8 cellular contexts compared by ENCODE assay signal in the genomic region with DNA sequence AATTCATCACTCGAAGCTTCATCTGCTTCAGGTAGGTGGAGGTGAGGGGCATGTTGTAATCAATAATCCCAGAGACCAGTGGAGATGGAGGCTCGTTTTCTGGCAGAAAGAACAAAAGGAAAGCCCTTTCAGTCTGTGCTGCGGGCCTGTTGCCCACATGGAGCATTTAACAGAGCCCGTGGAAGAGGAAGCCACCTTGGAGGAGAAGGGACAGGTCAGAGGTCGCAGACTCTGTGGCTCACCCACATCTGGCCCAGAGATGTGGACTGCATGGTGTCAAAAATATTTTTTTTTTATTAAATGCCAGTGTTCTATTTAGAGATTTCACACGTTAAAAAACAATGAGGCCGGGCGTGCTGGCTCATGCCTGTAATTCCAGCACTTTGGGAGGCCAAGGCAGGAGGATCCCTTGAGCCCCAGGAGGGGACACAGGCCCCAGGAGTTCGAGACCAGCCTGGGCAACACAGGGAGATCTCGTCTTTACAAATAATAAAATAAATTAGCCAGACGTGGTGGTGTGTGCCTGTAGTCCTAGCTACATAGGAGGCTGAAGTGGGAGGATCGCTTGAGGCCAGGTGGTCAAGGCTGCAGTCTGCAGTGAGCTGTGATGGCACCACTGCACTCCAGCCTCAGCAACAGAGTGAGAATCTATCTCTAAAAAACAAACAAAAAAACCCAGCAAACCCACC.
DNase-seq lines count a peak whose midpoint lies in the region; ATAC-seq and TF ChIP-seq lines count a peak whose summit lies in the region.
"Had no signal": no experiment of that assay in that cellular context is flagged by ENCODE, and none has a peak within 500 bp of the region (broad histone marks: within the 10 kb centered on the region; RNA-seq: fewer than 3 reads in every experiment).

No MANE protein-coding gene starts in this region.

- H3K27ac ChIP-seq in CD8-positive, alpha-beta T cell (ENCODE audit: low read depth, low read length), result peak overlapping the region; percentile 69

- TF ChIP-seq CTCF in CD8-positive, alpha-beta T cell (IDR thresholded peaks at IDR 0.05), result no peak
- TF ChIP-seq CTCF in NB4 (IDR thresholded peaks at IDR 0.05; ENCODE audit: low read depth, low read length) (no peak), neural crest cell (conservative IDR thresholded peaks at IDR 0.05) (no peak)

- intact Hi-C loops in CD8-positive, alpha-beta T cell (cut with DNase I, micrococcal nuclease), result loop anchor here (1.0 to 5.0 kb wide), 3 partner anchors 26 to 1601 kb away; a partner anchor contains a TSS

- H3K27ac Mint-ChIP-seq in CD8-positive, alpha-beta T cell, result peak overlapping the region; percentile 97
- peak overlapping the region; percentile 84 to 96 for H3K27ac Mint-ChIP-seq in effector memory CD8-positive, alpha-beta T cell
- H3K27ac Mint-ChIP-seq in neural crest cell (ENCODE audit: unreplicated experiment), result peak overlapping the region; percentile 93

- no peaks in the 10 kb centered on the region for H3K27me3 ChIP-seq in CD8-positive, alpha-beta T cell (ENCODE audit: insufficient read depth, low read length)

- no peaks in the 10 kb centered on the region for H3K27me3 Mint-ChIP-seq in CD8-positive, alpha-beta T cell (ENCODE audit: low read depth)
- no peaks in the 10 kb centered on the region for H3K27me3 Mint-ChIP-seq in effector memory CD8-positive, alpha-beta T cell
- no peaks in the 10 kb centered on the region for H3K27me3 Mint-ChIP-seq in neural crest cell (ENCODE audit: low read depth)

- no peak for ATAC-seq in CD8-positive, alpha-beta T cell
- no peak for ATAC-seq in effector memory CD8-positive, alpha-beta T cell (replicated peaks)

- peak overlapping the region; percentile 77 for H3K4me3 ChIP-seq in CD8-positive, alpha-beta T cell (ENCODE audit: low read depth, low read length)
- no peak overlapping the region for H3K4me3 ChIP-seq in NB4 (ENCODE audit: low read depth, low read length)

- no peak for DNase-seq in CD8-positive, alpha-beta T cell
- peak; percentile 2 for DNase-seq in NB4 (ENCODE audit: low read depth)
- no peak for DNase-seq in effector memory CD8-positive, alpha-beta T cell
- DNase-seq in neural crest cell (ENCODE audit: low read depth, low spot score), result no peak
- DNase-seq in GF-D8 (lab: John Stamatoyannopoulos, UW), result no peak
- no peak for DNase-seq in GDM1 (lab: John Stamatoyannopoulos, UW)
- DNase-seq in NCI-H2227 treated with DMSO at 0.1 percent for 48 hours (lab: John Stamatoyannopoulos, UW), result no peak

- no peaks in the 10 kb centered on the region for H3K9me3 Mint-ChIP-seq in CD8-positive, alpha-beta T cell
- H3K9me3 Mint-ChIP-seq in effector memory CD8-positive, alpha-beta T cell, result no peaks in the 10 kb centered on the region
- no peaks in the 10 kb centered on the region for H3K9me3 Mint-ChIP-seq in neural crest cell

- peak overlapping the region; percentile 88 for H3K4me3 Mint-ChIP-seq in CD8-positive, alpha-beta T cell
- H3K4me3 Mint-ChIP-seq in effector memory CD8-positive, alpha-beta T cell, result peak overlapping the region; percentile 18 to 79
- H3K4me3 Mint-ChIP-seq in neural crest cell, result peak overlapping the region; percentile 45
- H3K4me3 Mint-ChIP-seq: CD14-positive monocyte had no signal

- H3K4me1 ChIP-seq in CD8-positive, alpha-beta T cell (ENCODE audit: insufficient read depth, low read length), result peaks cover 88% of the 10 kb centered on the region

- CTCF ChIA-PET in CD8-positive, alpha-beta T cell (lab: Charles Lee), result interaction anchor here (1.3 to 7.2 kb wide), 5 partner anchors 11 to 266 kb away, joined by 3 to 62 read pairs (median 4); no protein-coding TSS in a partner anchor

- no peaks in the 10 kb centered on the region for H3K36me3 ChIP-seq in CD8-positive, alpha-beta T cell (ENCODE audit: insufficient read depth, low read length)

- POLR2A ChIA-PET in CD8-positive, alpha-beta T cell (lab: Charles Lee), result interaction anchor here (0.9 to 4.1 kb wide), 6 partner anchors 13 to 152 kb away, joined by 3 to 38 read pairs (median 11); a partner anchor contains a TSS

- peaks cover 88% of the 10 kb centered on the region for H3K4me1 Mint-ChIP-seq in CD8-positive, alpha-beta T cell (ENCODE audit: low read depth)
- H3K4me1 Mint-ChIP-seq in effector memory CD8-positive, alpha-beta T cell (ENCODE audit: low read depth in 2 of 2), result peaks cover 41 to 63% of the 10 kb centered on the region in 2 donors
- H3K4me1 Mint-ChIP-seq in neural crest cell, result peaks cover 64% of the 10 kb centered on the region

- TF ChIP-seq POLR2A in NB4 (IDR thresholded peaks at IDR 0.05; ENCODE audit: extremely low read depth, insufficient read length), result no peak

- H3K36me3 Mint-ChIP-seq in CD8-positive, alpha-beta T cell, result peaks cover 68% of the 10 kb centered on the region
- H3K36me3 Mint-ChIP-seq in effector memory CD8-positive, alpha-beta T cell (ENCODE audit: insufficient read depth), result peaks cover 20% of the 10 kb centered on the region
- peaks cover 6% of the 10 kb centered on the region for H3K36me3 Mint-ChIP-seq in neural crest cell (ENCODE audit: low read depth)

- H3K9me3 ChIP-seq in CD8-positive, alpha-beta T cell (ENCODE audit: low read length), result no peaks in the 10 kb centered on the region
